8 cellular contexts compared by ENCODE assay signal in genomic region chr5:95284512-95285405, GRCh38. TPM values are rescaled to one million over a fixed set of nuclear protein-coding genes. Genes with fewer than 3 reads are reported as not detected.
DNase-seq lines count a peak whose midpoint lies in the region; ATAC-seq, FAIRE-seq and TF ChIP-seq lines count a peak whose summit lies in the region.

Gene MCTP1 (minus strand): TSS chr5:95285094.

- no peaks in the 10 kb centered on the region for H3K9me3 Mint-ChIP-seq in WTC11
- H3K9me3 Mint-ChIP-seq in natural killer cell treated with Interleukin-12 subunit alpha and Interleukin-12 subunit beta and Interleukin-15 and Interleukin-18, amount 100 ng/mL, for 72 hours, result no peaks in the 10 kb centered on the region

- POLR2A ChIA-PET in WTC11 (lab: Charles Lee), result interaction anchor here (0.5 to 1.1 kb wide), 3 partner anchors 19 to 425 kb away, joined by 3 read pairs; partner anchors contain the start of gene RFESD

- DNase-seq in DMS53 (lab: John Stamatoyannopoulos, UW), result peak; percentile 87
- peak; percentile 59 for DNase-seq in WTC11 (ENCODE audit: low spot score)
- peak; percentile 1 for DNase-seq in fibroblast of the aortic adventitia (ENCODE audit: low read depth)
- no peak for DNase-seq in natural killer cell treated with Interleukin-12 subunit alpha and Interleukin-12 subunit beta and Interleukin-15 and Interleukin-18, amount 100 ng/mL, for 72 hours (ENCODE audit: low spot score)
- DNase-seq in D721Med (ENCODE audit: insufficient read length, low spot score), result no peak
- DNase-seq in medulla oblongata (ENCODE audit: extremely low spot score), result no peak

- H3K27me3 Mint-ChIP-seq in WTC11 (ENCODE audit: low read depth), result peaks cover 24% of the 10 kb centered on the region
- peaks cover 34 to 63% of the 10 kb centered on the region in 2 donors for H3K27me3 Mint-ChIP-seq in natural killer cell treated with Interleukin-12 subunit alpha and Interleukin-12 subunit beta and Interleukin-15 and Interleukin-18, amount 100 ng/mL, for 72 hours

- TF ChIP-seq CTCF in LNCAP (IDR thresholded peaks at IDR 0.05) (peak; percentile 23; the same call in 1 of the 2 replicates), WTC11 (IDR thresholded peaks at IDR 0.05) (no peak), fibroblast of the aortic adventitia (IDR thresholded peaks at IDR 0.05; ENCODE audit: insufficient read depth, low read length) (no peak), D721Med (IDR thresholded peaks at IDR 0.05; ENCODE audit: insufficient read depth, missing control alignments) (no peak)

- H3K4me1 Mint-ChIP-seq in WTC11, result peaks cover 50% of the 10 kb centered on the region
- H3K4me1 Mint-ChIP-seq in natural killer cell treated with Interleukin-12 subunit alpha and Interleukin-12 subunit beta and Interleukin-15 and Interleukin-18, amount 100 ng/mL, for 72 hours (ENCODE audit: low read depth in 2 of 2), result peaks cover 0 to 7% of the 10 kb centered on the region in 2 donors

- ATAC-seq in GM21515 (IDR thresholded peaks at IDR 0.05; ENCODE audit: unreplicated experiment), result peak; percentile 27
- peak; percentile 33 for ATAC-seq in WTC11
- peak; percentile 55 for ATAC-seq in natural killer cell treated with Interleukin-12 subunit alpha and Interleukin-12 subunit beta and Interleukin-15 and Interleukin-18, amount 100 ng/mL, for 72 hours

- FAIRE-seq in D721Med (lab: Jason Lieb, UNC), result no peak

- no peaks in the 10 kb centered on the region for H3K36me3 Mint-ChIP-seq in WTC11
- no peaks in the 10 kb centered on the region for H3K36me3 Mint-ChIP-seq in natural killer cell treated with Interleukin-12 subunit alpha and Interleukin-12 subunit beta and Interleukin-15 and Interleukin-18, amount 100 ng/mL, for 72 hours

- CTCF ChIA-PET in WTC11 (lab: Charles Lee), result interaction anchor here (0.6 to 3.4 kb wide), 8 partner anchors 24 to 447 kb away, joined by 3 to 24 read pairs (median 3); partner anchors contain the start of genes RFESD and RHOBTB3

- H3K4me3 Mint-ChIP-seq in WTC11, result peak within 1 kb of the TSS; percentile 73
- peak within 1 kb of the TSS; percentile 46 for H3K4me3 Mint-ChIP-seq in natural killer cell treated with Interleukin-12 subunit alpha and Interleukin-12 subunit beta and Interleukin-15 and Interleukin-18, amount 100 ng/mL, for 72 hours

- peak within 1 kb of the TSS; percentile 63 for H3K4me3 ChIP-seq in fibroblast of the aortic adventitia (ENCODE audit: low read depth, low read length)

- no peak within 1 kb of the TSS for H3K27ac Mint-ChIP-seq in WTC11
- no peak within 1 kb of the TSS for H3K27ac Mint-ChIP-seq in natural killer cell treated with Interleukin-12 subunit alpha and Interleukin-12 subunit beta and Interleukin-15 and Interleukin-18, amount 100 ng/mL, for 72 hours

TF ChIP-seq in WTC11, 78 proteins besides CTCF, POLR2A, EP300 and RAD21:
- TF ChIP-seq RELA (CRISPR knock-in tag; IDR thresholded peaks at IDR 0.05; ENCODE audit: borderline replicate concordance), result no peak
- peak; percentile 55 for TF ChIP-seq ZNF423 (CRISPR knock-in tag; IDR thresholded peaks at IDR 0.05)
- no peak for TF ChIP-seq ATF3 (CRISPR knock-in tag; conservative IDR thresholded peaks at IDR 0.05)
- TF ChIP-seq SMAD3 (CRISPR knock-in tag; IDR thresholded peaks at IDR 0.05; ENCODE audit: borderline replicate concordance), result 0 out of 2 replicates have a peak, but pooled peaks have one; percentile 15
- peak; percentile 79; the same call in 1 of the 2 replicates for TF ChIP-seq ELF4 (CRISPR knock-in tag; IDR thresholded peaks at IDR 0.05; ENCODE audit: low read depth)
- TF ChIP-seq GRHL2 (CRISPR knock-in tag; IDR thresholded peaks at IDR 0.05; ENCODE audit: insufficient replicate concordance, severe bottlenecking), result no peak
- TF ChIP-seq MAX (CRISPR knock-in tag; IDR thresholded peaks at IDR 0.05), result 0 out of 2 replicates have a peak, but pooled peaks have one; percentile 65
- 0 out of 2 replicates have a peak, but pooled peaks have one; percentile 25 for TF ChIP-seq JUN (CRISPR knock-in tag; IDR thresholded peaks at IDR 0.05)
- no peak for TF ChIP-seq ZNF416 (CRISPR knock-in tag; IDR thresholded peaks at IDR 0.05)
- TF ChIP-seq ARID4B (CRISPR knock-in tag; IDR thresholded peaks at IDR 0.05; ENCODE audit: borderline replicate concordance), result 0 out of 2 replicates have a peak, but pooled peaks have one; percentile 51
- no peak for TF ChIP-seq NFYB (CRISPR knock-in tag; conservative IDR thresholded peaks at IDR 0.05; ENCODE audit: low read depth)
- peak; percentile 98 for TF ChIP-seq ZNF263 (CRISPR knock-in tag; IDR thresholded peaks at IDR 0.05; ENCODE audit: low read depth)

RNA-seq across cellular contexts. Expression of gene MCTP1, which starts in this region (rescaled TPM):
- total RNA-seq in WTC11 (2021), result 3.3 to 5.6 TPM (median 3.6 TPM) in 3 replicates
- 1.5 and 7.6 TPM in 2 replicates for total RNA-seq in fibroblast of the aortic adventitia (ENCODE audit: low replicate concordance)
- total RNA-seq in natural killer cell treated with Interleukin-12 subunit alpha and Interleukin-12 subunit beta and Interleukin-15 and Interleukin-18, amount 100 ng/mL, for 72 hours, result 10 to 100 TPM in 1 of 2 donors, 1 to 10 TPM in 1; 6.6 to 11.2 TPM

Comparison
In these comparisons a context has a peak if more than half of its experiments do, and no peak if none do; other contexts are left out.
1. DNase-seq: peak in DMS53 (single experiment), WTC11 (single experiment) and fibroblast of the aortic adventitia (single experiment); none in natural killer cell treated with Interleukin-12 subunit alpha and Interleukin-12 subunit beta and Interleukin-15 and Interleukin-18, amount 100 ng/mL, for 72 hours (single experiment), D721Med (single experiment) and medulla oblongata (single experiment).
2. Peak in every context shown above with its lines, with median percentiles within 50 percentile points of each other: ATAC-seq.